ENCODE assay signal across 22 cellular contexts in the genomic region with DNA sequence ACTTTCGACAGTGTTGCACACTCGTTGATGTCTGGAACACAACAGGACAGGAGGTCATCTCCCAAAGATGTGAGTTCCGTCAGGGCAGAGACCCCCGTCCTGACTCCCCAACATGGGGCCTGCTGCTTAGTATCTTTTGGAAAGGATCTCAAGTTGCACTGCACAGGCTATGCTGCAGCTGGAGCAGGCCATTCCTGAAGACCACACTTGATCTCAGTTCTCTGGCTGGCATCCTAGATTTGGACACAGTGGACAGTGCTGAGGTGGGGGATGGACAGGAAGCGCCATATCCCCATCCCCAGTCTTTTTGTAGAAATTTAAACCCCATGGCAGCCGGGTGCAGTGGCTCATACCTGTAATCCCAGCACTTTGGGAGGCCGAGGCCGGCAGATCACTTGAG. TPM values are rescaled to one million over a fixed set of nuclear protein-coding genes. Genes with fewer than 3 reads are reported as not detected.
DNase-seq lines count a peak whose midpoint lies in the region; ATAC-seq, FAIRE-seq and TF ChIP-seq lines count a peak whose summit lies in the region.
"Had no signal": no experiment of that assay in that cellular context is flagged by ENCODE, and none has a peak within 500 bp of the region (broad histone marks: within the 10 kb centered on the region; RNA-seq: fewer than 3 reads in every experiment).

No MANE protein-coding gene starts in this region.

- H3K4me1 ChIP-seq in BLaER1 treated with 17β-estradiol and CSF1 and Interleukin-3, amounts not matched to agents 10 nM and 100 nM = peaks cover 53 to 81% (median 60%) of the 10 kb centered on the region in 10 experiments
- H3K4me1 ChIP-seq in DND-41 (ENCODE audit: insufficient read depth, low read length) (peaks cover 50% of the 10 kb centered on the region), kidney (ENCODE audit: control insufficient read depth in 1 of 2, insufficient read depth in 1 of 2, low read depth in 1 of 2, low read length in 2 of 2) (no peaks in the 10 kb centered on the region), osteoblast (ENCODE audit: insufficient read depth, low read length) (no peaks in the 10 kb centered on the region), testis (peaks cover 2% of the 10 kb centered on the region)
- H3K4me1 ChIP-seq: BE2C, Caco-2, HAP-1 had no signal

- H3K4me3 ChIP-seq in BLaER1 treated with 17β-estradiol and CSF1 and Interleukin-3, amounts not matched to agents 10 nM and 100 nM = peak overlapping the region in 2 of 10 experiments; percentile 7 to 34; a peak in 2 of 20 replicates
- H3K4me3 ChIP-seq in DND-41 (ENCODE audit: low read depth in 1 of 2, low read length in 2 of 2) (no peak overlapping the region), kidney (ENCODE audit: low read length in 2 of 2) (no peak overlapping the region), osteoblast (ENCODE audit: insufficient read depth, low read length) (no peak overlapping the region), testis (no peak overlapping the region)
- H3K4me3 ChIP-seq: HAP-1, K562 had no signal

- TF ChIP-seq CTCF in DND-41 (IDR thresholded peaks at IDR 0.05; ENCODE audit: borderline replicate concordance, extremely low read depth, low read length, poor library complexity, severe bottlenecking) = no peak
- no peak for TF ChIP-seq CTCF in kidney (IDR thresholded peaks at IDR 0.05; ENCODE audit: borderline replicate concordance, extremely low read depth, insufficient read depth)
- TF ChIP-seq CTCF in osteoblast (IDR thresholded peaks at IDR 0.05; ENCODE audit: extremely low read depth, low read depth, low read length) = no peak
- no peak for TF ChIP-seq CTCF in testis (IDR thresholded peaks at IDR 0.05)

- FAIRE-seq in kidney (lab: Jason Lieb, UNC) = no peak
- FAIRE-seq: A204.1, D721Med, H1, K562 had no signal

- H3K27ac ChIP-seq in BLaER1 treated with 17β-estradiol and CSF1 and Interleukin-3, amounts not matched to agents 10 nM and 100 nM = no peak overlapping the region
- peak overlapping the region; percentile 21; the same call in 1 of the 2 replicates for H3K27ac ChIP-seq in DND-41 (ENCODE audit: low read length)
- H3K27ac ChIP-seq in kidney (ENCODE audit: low read depth in 2 of 2, low read length in 2 of 2) = no peak overlapping the region
- no peak overlapping the region for H3K27ac ChIP-seq in osteoblast (ENCODE audit: low read depth, low read length)
- H3K27ac ChIP-seq in substantia nigra (ENCODE audit: low read depth, low read length, poor library complexity, severe bottlenecking) = no peak overlapping the region
- H3K27ac ChIP-seq in testis = no peak overlapping the region
- H3K27ac ChIP-seq: C4-2B, HL-60 had no signal

- TF ChIP-seq POLR2A in testis (IDR thresholded peaks at IDR 0.05) = no peak

- peaks cover 0 to 15% (median 5%) of the 10 kb centered on the region in 11 experiments; a peak in 7 of 22 replicates for H3K27me3 ChIP-seq in BLaER1 treated with 17β-estradiol and CSF1 and Interleukin-3, amounts not matched to agents 10 nM and 100 nM
- no peaks in the 10 kb centered on the region for H3K27me3 ChIP-seq in DND-41 (ENCODE audit: insufficient read depth, low read length, poor library complexity)
- H3K27me3 ChIP-seq in osteoblast (ENCODE audit: insufficient read depth, low read length) = no peaks in the 10 kb centered on the region
- no peaks in the 10 kb centered on the region for H3K27me3 ChIP-seq in testis
- H3K27me3 ChIP-seq: BE2C had no signal

- 85 to 91% methylated on average over 8 of the region's 8 CpGs for WGBS in testis, 2 donors

- H4K20me1 ChIP-seq in BLaER1 treated with 17β-estradiol and CSF1 and Interleukin-3, amounts not matched to agents 10 nM and 100 nM = peaks cover 0 to 86% (median 43%) of the 10 kb centered on the region in 11 experiments; a peak in 13 of 22 replicates
- H4K20me1 ChIP-seq in DND-41 (ENCODE audit: insufficient read depth, low read length) (no peaks in the 10 kb centered on the region; the same call in 1 of the 2 replicates), osteoblast (ENCODE audit: insufficient read depth, low read length) (no peaks in the 10 kb centered on the region)

- peak overlapping the region in 10 of 11 experiments; percentile 10 to 98 (median 51); a peak in 12 of 22 replicates for H3K4me2 ChIP-seq in BLaER1 treated with 17β-estradiol and CSF1 and Interleukin-3, amounts not matched to agents 10 nM and 100 nM
- H3K4me2 ChIP-seq in DND-41 (ENCODE audit: insufficient read depth, low read length) (no peak overlapping the region), osteoblast (ENCODE audit: insufficient read depth, low read length) (no peak overlapping the region)

- H3K9ac ChIP-seq in BLaER1 treated with 17β-estradiol and CSF1 and Interleukin-3, amounts not matched to agents 10 nM and 100 nM = no peak overlapping the region
- no peak overlapping the region for H3K9ac ChIP-seq in DND-41 (ENCODE audit: low read depth, low read length)
- H3K9ac ChIP-seq in kidney (ENCODE audit: low read length in 2 of 2) = no peak overlapping the region

- H3K36me3 ChIP-seq in BLaER1 treated with 17β-estradiol and CSF1 and Interleukin-3, amounts not matched to agents 10 nM and 100 nM = peaks cover 0 to 79% (median 62%) of the 10 kb centered on the region in 11 experiments; a peak in 17 of 22 replicates
- H3K36me3 ChIP-seq in DND-41 (ENCODE audit: insufficient read depth, low read length) = peaks cover 31% of the 10 kb centered on the region
- H3K36me3 ChIP-seq in kidney (ENCODE audit: control insufficient read depth in 1 of 2, insufficient read depth in 2 of 2, low read length in 2 of 2) = no peaks in the 10 kb centered on the region
- peaks cover 5% of the 10 kb centered on the region for H3K36me3 ChIP-seq in osteoblast (ENCODE audit: insufficient read depth, low read length)
- H3K36me3 ChIP-seq in testis (ENCODE audit: low read depth, missing control alignments) = no peaks in the 10 kb centered on the region
- H3K36me3 ChIP-seq: BE2C, HAP-1 had no signal

- H3K79me2 ChIP-seq in DND-41 (ENCODE audit: insufficient read depth, low read length) = 0 out of 2 replicates have a peak, but pooled peaks cover 2% of the 10 kb centered on the region
- H3K79me2 ChIP-seq in osteoblast (ENCODE audit: insufficient read depth, low read length) = no peaks in the 10 kb centered on the region

- ATAC-seq in DND-41 (ENCODE audit: insufficient read depth, low read depth) = no peak
- ATAC-seq in HG02852 (IDR thresholded peaks at IDR 0.05; ENCODE audit: unreplicated experiment) = no peak
- ATAC-seq: K562 had no signal

- H2AFZ ChIP-seq in DND-41 (ENCODE audit: low read depth, low read length) (no peak overlapping the region), osteoblast (ENCODE audit: low read length) (no peak overlapping the region)

- no peak for DNase-seq in DND-41
- DNase-seq in kidney = peak; percentile 18
- peak; percentile 9 for DNase-seq in osteoblast (ENCODE audit: insufficient read length, low spot score, missing footprints)
- no peak for DNase-seq in substantia nigra (lab: John Stamatoyannopoulos, UW)
- DNase-seq in NCI-H345 treated with DMSO at 0.1 percent for 48 hours (lab: John Stamatoyannopoulos, UW; ENCODE audit: unreplicated experiment) = no peak
- no peak for DNase-seq in testis
- DNase-seq: ACHN; BE2C; Caco-2; CD4-positive, alpha-beta T cell; GF-D8; IMR-90 had no signal

- peaks cover 0 to 3% (median 0%) of the 10 kb centered on the region in 11 experiments; a peak in 2 of 22 replicates for H3K9me3 ChIP-seq in BLaER1 treated with 17β-estradiol and CSF1 and Interleukin-3, amounts not matched to agents 10 nM and 100 nM (replicated peaks in 1 of 11)
- H3K9me3 ChIP-seq in DND-41 (ENCODE audit: insufficient read depth, low read length, severe bottlenecking) (no peaks in the 10 kb centered on the region), kidney (ENCODE audit: control insufficient read depth in 1 of 2, low read length in 2 of 2) (no peaks in the 10 kb centered on the region), osteoblast (ENCODE audit: low read depth, low read length) (no peaks in the 10 kb centered on the region), testis (no peaks in the 10 kb centered on the region)
- H3K9me3 ChIP-seq: BE2C, Caco-2, HAP-1 had no signal

- intact Hi-C loops in kidney (cut with DNase I) = no loop called here
- intact Hi-C loops in testis (cut with DNase I; ENCODE audit: low total_unique reads) = no loop called here

RNA-seq across cellular contexts. Expression of a gene that starts 5.9 kb away (rescaled TPM):
- total RNA-seq in kidney (10.4 TPM), osteoblast (0.59 and 0.72 TPM in 2 replicates), testis (1 to 10 TPM in 1 of 2 donors, under 1 TPM in 1; 0.71 to 1.6 TPM)
- polyA plus RNA-seq in kidney (ENCODE audit: insufficient read depth, low read depth, low replicate concordance) (0.15 TPM), testis (ENCODE audit: insufficient read depth, low read depth, low replicate concordance) (0.58 TPM)
- total RNA-seq: HT1080, IMR-90 had no signal
- polyA plus RNA-seq: IMR-90 had no signal

Comparison
In these comparisons a context has a peak if more than half of its experiments do, and no peak if none do; other contexts are left out.
1. H3K4me2 ChIP-seq: peak in BLaER1 treated with 17β-estradiol and CSF1 and Interleukin-3, amounts not matched to agents 10 nM and 100 nM (10 of 11); none in DND-41 (single experiment) and osteoblast (single experiment).
2. DNase-seq: peak in kidney (single experiment) and osteoblast (single experiment); none in DND-41 (single experiment), substantia nigra (0 of 49), NCI-H345 treated with DMSO at 0.1 percent for 48 hours (single experiment) and testis (single experiment).